In genomic region chr9:4137755-4138154, GRCh38 we compare ENCODE assay signal across 13 cellular contexts.
DNase-seq lines count a peak whose midpoint lies in the region; ATAC-seq and TF ChIP-seq lines count a peak whose summit lies in the region.
"Had no signal": no experiment of that assay in that cellular context is flagged by ENCODE, and none has a peak within 500 bp of the region (broad histone marks: within the 10 kb centered on the region; RNA-seq: fewer than 3 reads in every experiment).

No MANE protein-coding gene starts in this region.

- H3K27me3 ChIP-seq in AG04450 (ENCODE audit: control insufficient read depth, insufficient read depth, low read length) (no peaks in the 10 kb centered on the region), adrenal gland (no peaks in the 10 kb centered on the region), tibial nerve (no peaks in the 10 kb centered on the region)
- H3K27me3 ChIP-seq: cardiac muscle cell had no signal

- intact Hi-C loops in adrenal gland (cut with DNase I), result no loop called here
- intact Hi-C loops in left cardiac atrium (cut with DNase I), result no loop called here

- TF ChIP-seq CTCF in AG04450 (IDR thresholded peaks at IDR 0.05; ENCODE audit: low read depth, low read length) (no peak), adrenal gland (IDR thresholded peaks at IDR 0.05) (no peak), tibial nerve (IDR thresholded peaks at IDR 0.05) (no peak)

- no peak for ATAC-seq in left cardiac atrium
- ATAC-seq: T-helper 17 cell had no signal

- no peak for TF ChIP-seq EP300 in tibial nerve (IDR thresholded peaks at IDR 0.05)

- 18 to 29% (median 22%) methylated on average over 1 of the region's 1 CpG for WGBS in adrenal gland, 4 donors
- 11 to 15% methylated on average over 1 of the region's 1 CpG for WGBS in tibial nerve, 2 donors

- POLR2A ChIA-PET in AG04450 (lab: Yijun Ruan, JAX), result interaction anchor here (1.5 kb wide), 1 partner anchor 22 kb away, joined by 3 read pairs; no protein-coding TSS in a partner anchor

- no peak for TF ChIP-seq POLR2A in adrenal gland (IDR thresholded peaks at IDR 0.05)
- TF ChIP-seq POLR2A in tibial nerve (IDR thresholded peaks at IDR 0.05), result no peak

- CTCF ChIA-PET in AG04450 (lab: Charles Lee), result no interaction called here

- H3K4me1 ChIP-seq in adrenal gland (replicated peaks in 1 of 2) (no peaks in the 10 kb centered on the region), tibial nerve (peaks cover 0 to 13% (median 4%) of the 10 kb centered on the region in 4 donors)

- no peak for DNase-seq in AG04450 (ENCODE audit: low read depth, low spot score)
- DNase-seq in HS-5 (ENCODE audit: low read depth), result peak; percentile 76
- peak; percentile 43 for DNase-seq in astrocyte of the hippocampus (ENCODE audit: low read depth, low spot score)
- peak; percentile 76 for DNase-seq in kidney glomerular epithelial cell (lab: John Stamatoyannopoulos, UW)
- DNase-seq in adrenal gland, result no peak
- DNase-seq in left cardiac atrium, result no peak
- DNase-seq in activated naive CD4-positive, alpha-beta T cell (lab: John Stamatoyannopoulos, UW), result no peak
- no peak for DNase-seq in tibial nerve (ENCODE audit: low spot score in 2 of 2)
- DNase-seq: CD4-positive, alpha-beta memory T cell; hypothalamus; stimulated activated CD4-positive, alpha-beta T cell treated with anti-CD3 and anti-CD28 coated beads, Interleukin-1b, Interleukin-23, amount 100 ng/mL, for 48 hours; T-helper 17 cell had no signal

- H3K27ac ChIP-seq in AG04450 (ENCODE audit: low read depth, low read length) (peak overlapping the region; percentile 63), adrenal gland (no peak overlapping the region), tibial nerve (no peak overlapping the region)
- H3K27ac ChIP-seq: cardiac muscle cell had no signal

- no peaks in the 10 kb centered on the region for H3K9me3 ChIP-seq in AG04450 (ENCODE audit: control insufficient read depth, insufficient read depth, low read length)
- H3K9me3 ChIP-seq in adrenal gland (replicated peaks in 1 of 3), result no peaks in the 10 kb centered on the region
- no peaks in the 10 kb centered on the region for H3K9me3 ChIP-seq in tibial nerve

- H3K4me3 ChIP-seq in AG04450 (ENCODE audit: low read depth, low read length) (no peak overlapping the region), adrenal gland (no peak overlapping the region), tibial nerve (no peak overlapping the region)
- H3K4me3 ChIP-seq: cardiac muscle cell had no signal

- H3K36me3 ChIP-seq in adrenal gland (replicated peaks in 1 of 2) (no peaks in the 10 kb centered on the region), tibial nerve (no peaks in the 10 kb centered on the region)
- H3K36me3 ChIP-seq: cardiac muscle cell had no signal

Comparison
In these comparisons a context has a peak if more than half of its experiments do, and no peak if none do; other contexts are left out.
1. DNase-seq: peak in HS-5 (single experiment), astrocyte of the hippocampus (single experiment) and kidney glomerular epithelial cell (single experiment); none in AG04450 (single experiment), adrenal gland (0 of 7), left cardiac atrium (single experiment), activated naive CD4-positive, alpha-beta T cell (0 of 4) and tibial nerve (0 of 2).